Comparison of ENCODE assay signal across 24 cellular contexts in the genomic region with DNA sequence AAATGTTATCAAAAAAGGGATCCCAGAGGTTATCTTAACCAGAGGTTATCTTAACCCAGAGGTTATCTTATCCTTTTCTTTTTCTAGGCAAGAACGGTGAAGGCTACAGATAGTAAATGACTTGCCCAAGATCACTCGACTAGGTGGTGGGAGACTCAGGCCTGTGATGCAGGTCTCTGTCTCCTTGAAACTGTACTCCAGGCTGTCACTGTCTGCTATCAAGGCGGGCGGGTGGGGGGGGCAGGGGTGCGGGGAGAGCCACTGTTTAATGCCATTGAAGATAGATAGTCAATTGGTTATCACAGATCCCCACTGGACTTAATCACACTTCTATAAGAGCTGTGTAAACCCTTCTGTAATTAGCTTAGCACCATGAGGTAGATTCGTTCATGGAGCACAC.
"Had no signal": no experiment of that assay in that cellular context is flagged by ENCODE, and none has a peak within 500 bp of the region (broad histone marks: within the 10 kb centered on the region; RNA-seq: fewer than 3 reads in every experiment).

No MANE protein-coding gene starts in this region.

- H3K27me3 ChIP-seq: neural progenitor cell, ovary, right lobe of liver, sigmoid colon, stomach, thyroid gland, tibial nerve, upper lobe of left lung, vagina had no signal

- H3K4me1 ChIP-seq: parathyroid adenoma, psoas muscle, right lobe of liver, thyroid gland, upper lobe of left lung had no signal

- ATAC-seq: psoas muscle; right cardiac atrium; right lobe of liver; stimulated activated effector memory CD8-positive, alpha-beta T cell treated with anti-CD3 and anti-CD28 coated beads, Interleukin-12 subunit alpha, Interleukin-12 subunit beta, amount 100 ng/mL, for 72 hours; stimulated activated naive B cell treated with anti-CD40 and anti-IgM and Interleukin-4, amounts not matched to agents 10 μg/mL and 1 μg/mL and 100 μg/mL, for 72 hours had no signal

- DNase-seq: occipital lobe; ovary; posterior cingulate gyrus; psoas muscle; right cardiac atrium; right lobe of liver; sigmoid colon; small intestine; stimulated activated CD4-positive, alpha-beta T cell treated with anti-CD3 and anti-CD28 coated beads, Interleukin-15, amount 100 ng/mL, for 24 hours; stimulated activated CD4-positive, alpha-beta T cell treated with anti-CD3 and anti-CD28 coated beads, Interleukin-2, amount 100 ng/mL, for 24 hours; stimulated activated CD4-positive, alpha-beta T cell treated with anti-CD3 and anti-CD28 coated beads, Interleukin-2, amount 100 ng/mL, for 48 hours; stimulated activated CD4-positive, alpha-beta T cell treated with anti-CD3 and anti-CD28 coated beads, Interleukin-4, amount 100 ng/mL, for 24 hours; stimulated activated naive B cell treated with anti-CD40 and anti-IgM and Interleukin-4, amounts not matched to agents 10 μg/mL and 1 μg/mL and 100 μg/mL, for 72 hours; stimulated activated naive CD4-positive, alpha-beta T cell treated with Interleukin-2 at 50 U/mL for 16 hours; stomach; thyroid gland; trophoblast cell; upper lobe of left lung had no signal

- H3K79me2 ChIP-seq: parathyroid adenoma had no signal

- H3K27ac ChIP-seq: neural progenitor cell, ovary, parathyroid adenoma, psoas muscle, right lobe of liver, sigmoid colon, stomach, thoracic aorta, thyroid gland, tibial nerve, upper lobe of left lung, vagina had no signal

- H3K9ac ChIP-seq: neural progenitor cell, parathyroid adenoma had no signal

- H3K36me3 ChIP-seq: neural progenitor cell, ovary, right lobe of liver, sigmoid colon, stomach, thoracic aorta, thyroid gland, tibial nerve, upper lobe of left lung, vagina had no signal

- H3K4me2 ChIP-seq: neural progenitor cell had no signal

- H3K4me3 ChIP-seq: neural progenitor cell, ovary, psoas muscle, right lobe of liver, sigmoid colon, stomach, thoracic aorta, thyroid gland, tibial nerve, upper lobe of left lung, vagina had no signal
